13 cellular contexts compared by ENCODE assay signal in the genomic region with DNA sequence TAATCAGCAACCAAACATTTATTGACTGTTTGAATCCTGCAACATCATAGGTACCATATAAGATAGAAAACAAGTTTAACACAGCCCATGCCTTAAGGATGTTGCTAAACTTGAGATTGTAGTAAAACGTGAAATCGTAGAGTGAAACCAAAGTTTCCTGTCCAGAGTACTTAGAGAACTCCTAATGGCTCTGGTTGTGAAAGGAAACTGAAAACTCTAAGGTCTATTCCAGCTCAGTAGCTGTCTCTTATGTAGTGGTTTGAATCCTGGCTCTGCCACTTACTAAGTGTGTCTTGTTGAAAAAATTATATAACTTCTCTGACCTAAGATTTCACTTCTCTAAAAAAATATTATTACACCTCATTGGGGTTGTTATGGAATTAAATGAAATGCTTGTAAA.
DNase-seq lines count a peak whose midpoint lies in the region; ATAC-seq and TF ChIP-seq lines count a peak whose summit lies in the region.
"Had no signal": no experiment of that assay in that cellular context is flagged by ENCODE, and none has a peak within 500 bp of the region (broad histone marks: within the 10 kb centered on the region; RNA-seq: fewer than 3 reads in every experiment).

No MANE protein-coding gene starts in this region.

- no peaks in the 10 kb centered on the region for H3K4me1 ChIP-seq in osteoblast (ENCODE audit: insufficient read depth, low read length)
- H3K4me1 ChIP-seq: A549 had no signal

- H3K9me3 Mint-ChIP-seq in stimulated activated naive CD8-positive, alpha-beta T cell treated with anti-CD3 and anti-CD28 coated beads, Interleukin-15, amount 100 ng/mL, for 72 hours = no peaks in the 10 kb centered on the region
- H3K9me3 Mint-ChIP-seq: activated naive CD4-positive, alpha-beta T cell treated with anti-CD3 and anti-CD28 coated beads for 36 hours had no signal

- no peak overlapping the region for H3K4me3 Mint-ChIP-seq in stimulated activated naive CD8-positive, alpha-beta T cell treated with anti-CD3 and anti-CD28 coated beads, Interleukin-15, amount 100 ng/mL, for 72 hours
- H3K4me3 Mint-ChIP-seq: activated naive CD4-positive, alpha-beta T cell treated with anti-CD3 and anti-CD28 coated beads for 36 hours had no signal

- no peak overlapping the region for H3K27ac ChIP-seq in osteoblast (ENCODE audit: low read depth, low read length)
- H3K27ac ChIP-seq: A549 had no signal

- peak; percentile 33 for ATAC-seq in stimulated activated naive CD8-positive, alpha-beta T cell treated with anti-CD3 and anti-CD28 coated beads, Interleukin-15, Interleukin-2, amounts not matched to agents 100 U/mL and 50 U/mL, for 24 hours
- ATAC-seq in stimulated activated naive CD8-positive, alpha-beta T cell treated with anti-CD3 and anti-CD28 coated beads, Interleukin-15, amount 100 ng/mL, for 72 hours = no peak
- ATAC-seq in HG02678 (IDR thresholded peaks at IDR 0.05; ENCODE audit: unreplicated experiment) = peak; percentile 50
- ATAC-seq in HG03457 (IDR thresholded peaks at IDR 0.05; ENCODE audit: unreplicated experiment) = peak; percentile 28
- ATAC-seq: A549, HCT116 had no signal

- no peak overlapping the region for H2AFZ ChIP-seq in osteoblast (ENCODE audit: low read length)

- no peaks in the 10 kb centered on the region for H3K27me3 Mint-ChIP-seq in stimulated activated naive CD8-positive, alpha-beta T cell treated with anti-CD3 and anti-CD28 coated beads, Interleukin-15, amount 100 ng/mL, for 72 hours

- H3K27ac Mint-ChIP-seq in stimulated activated naive CD8-positive, alpha-beta T cell treated with anti-CD3 and anti-CD28 coated beads, Interleukin-15, amount 100 ng/mL, for 72 hours = no peak overlapping the region
- H3K27ac Mint-ChIP-seq: activated naive CD4-positive, alpha-beta T cell treated with anti-CD3 and anti-CD28 coated beads for 36 hours had no signal

- H3K36me3 ChIP-seq in osteoblast (ENCODE audit: insufficient read depth, low read length) = no peaks in the 10 kb centered on the region

- no peaks in the 10 kb centered on the region for H3K9me3 ChIP-seq in osteoblast (ENCODE audit: low read depth, low read length)
- H3K9me3 ChIP-seq: A549 had no signal

- H3K79me2 ChIP-seq in osteoblast (ENCODE audit: insufficient read depth, low read length) = no peaks in the 10 kb centered on the region

- DNase-seq in stimulated activated naive CD8-positive, alpha-beta T cell treated with anti-CD3 and anti-CD28 coated beads, Interleukin-15, Interleukin-2, amounts not matched to agents 100 U/mL and 50 U/mL, for 24 hours = no peak
- DNase-seq in stimulated activated naive CD8-positive, alpha-beta T cell treated with anti-CD3 and anti-CD28 coated beads, Interleukin-15, amount 100 ng/mL, for 72 hours = no peak
- DNase-seq in hepatic stellate cell (ENCODE audit: low spot score) (no peak), NCI-H82 treated with DMSO at 0.1 percent for 48 hours (lab: John Stamatoyannopoulos, UW; ENCODE audit: unreplicated experiment) (no peak), osteoblast (ENCODE audit: insufficient read length, low spot score, missing footprints) (no peak), SW480 (ENCODE audit: low spot score) (no peak)
- DNase-seq: activated naive CD4-positive, alpha-beta T cell treated with anti-CD3 and anti-CD28 coated beads for 36 hours; glutamatergic neuron; NCI-H1092 had no signal

- H3K4me2 ChIP-seq in osteoblast (ENCODE audit: insufficient read depth, low read length) = no peak overlapping the region
- H3K4me2 ChIP-seq: A549 had no signal

- H3K4me3 ChIP-seq in osteoblast (ENCODE audit: insufficient read depth, low read length) = no peak overlapping the region
- H3K4me3 ChIP-seq: A549 had no signal

- no peaks in the 10 kb centered on the region for H3K4me1 Mint-ChIP-seq in stimulated activated naive CD8-positive, alpha-beta T cell treated with anti-CD3 and anti-CD28 coated beads, Interleukin-15, amount 100 ng/mL, for 72 hours

- no peak for TF ChIP-seq CTCF in osteoblast (IDR thresholded peaks at IDR 0.05; ENCODE audit: extremely low read depth, low read depth, low read length)

- H4K20me1 ChIP-seq in osteoblast (ENCODE audit: insufficient read depth, low read length) = no peaks in the 10 kb centered on the region

- no peaks in the 10 kb centered on the region for H3K27me3 ChIP-seq in osteoblast (ENCODE audit: insufficient read depth, low read length)
